Comparison of ENCODE assay signal across 19 cellular contexts in genomic region chr5:168530751-168531150, GRCh38. TPM values are rescaled to one million over a fixed set of nuclear protein-coding genes. Genes with fewer than 3 reads are reported as not detected.
DNase-seq lines count a peak whose midpoint lies in the region; ATAC-seq and TF ChIP-seq lines count a peak whose summit lies in the region.
"Had no signal": no experiment of that assay in that cellular context is flagged by ENCODE, and none has a peak within 500 bp of the region (broad histone marks: within the 10 kb centered on the region; RNA-seq: fewer than 3 reads in every experiment).

No MANE protein-coding gene starts in this region.

- H3K36me3 Mint-ChIP-seq in T-helper 2 cell treated with Interferon-gamma antibody and Interleukin-4, amounts not matched to agents 5 μg/mL and 100 μg/mL, for 36 hours (ENCODE audit: low read depth) = no peaks in the 10 kb centered on the region
- H3K36me3 Mint-ChIP-seq in osteocyte (ENCODE audit: unreplicated experiment) = no peaks in the 10 kb centered on the region

- no peak for TF ChIP-seq POLR2A in GM18505 (IDR thresholded peaks at IDR 0.05; ENCODE audit: borderline replicate concordance, extremely low read depth, insufficient read depth, insufficient read length)

- H3K27me3 Mint-ChIP-seq in T-helper 2 cell treated with Interferon-gamma antibody and Interleukin-4, amounts not matched to agents 5 μg/mL and 100 μg/mL, for 36 hours (ENCODE audit: low read depth) = peaks cover 49% of the 10 kb centered on the region
- no peaks in the 10 kb centered on the region for H3K27me3 Mint-ChIP-seq in osteocyte (ENCODE audit: unreplicated experiment)

- DNase-seq in T-helper 2 cell treated with Interferon-gamma antibody and Interleukin-4, amounts not matched to agents 5 μg/mL and 100 μg/mL, for 36 hours (ENCODE audit: low spot score) = no peak
- DNase-seq in T-helper 2 cell (no peak), fibroblast of mammary gland (ENCODE audit: low read depth) (peak; percentile 22), osteocyte (ENCODE audit: extremely low spot score, unreplicated experiment) (no peak), cerebellum (ENCODE audit: low spot score) (no peak)
- DNase-seq: activated CD4-positive, alpha-beta T cell treated with anti-CD3 and anti-CD28 coated beads for 4 hours; activated CD8-positive, alpha-beta memory T cell treated with anti-CD3 and anti-CD28 coated beads, Interleukin-2, amount 50 U/mL, for 4 hours; caudate nucleus; Kasumi-1; NCI-H146; NCI-H2227 treated with DMSO at 0.1 percent for 48 hours; stimulated activated naive CD8-positive, alpha-beta T cell treated with anti-CD3 and anti-CD28 coated beads, Interleukin-15, Interleukin-2, amounts not matched to agents 100 U/mL and 50 U/mL, for 24 hours; T-helper 9 cell; upper lobe of right lung had no signal

- TF ChIP-seq CTCF in fibroblast of mammary gland (conservative IDR thresholded peaks at IDR 0.05; ENCODE audit: control insufficient read depth, insufficient read depth, low read depth, low read length) (no peak), osteocyte (IDR thresholded peaks at IDR 0.05) (no peak)

- TF ChIP-seq EP300 in Ishikawa (IDR thresholded peaks at IDR 0.05; ENCODE audit: borderline replicate concordance) = no peak

- no peak for ATAC-seq in GM18909 (IDR thresholded peaks at IDR 0.05; ENCODE audit: poor library complexity, unreplicated experiment)
- ATAC-seq in GM18505 (IDR thresholded peaks at IDR 0.05; ENCODE audit: unreplicated experiment) = no peak
- ATAC-seq: Right ventricle myocardium inferior; stimulated activated naive CD8-positive, alpha-beta T cell treated with anti-CD3 and anti-CD28 coated beads, Interleukin-15, Interleukin-2, amounts not matched to agents 100 U/mL and 50 U/mL, for 24 hours; upper lobe of right lung had no signal

- H3K4me3 Mint-ChIP-seq in T-helper 2 cell treated with Interferon-gamma antibody and Interleukin-4, amounts not matched to agents 5 μg/mL and 100 μg/mL, for 36 hours = peak overlapping the region; percentile 48
- H3K4me3 Mint-ChIP-seq in osteocyte (ENCODE audit: unreplicated experiment) = peak overlapping the region; percentile 71

- H3K4me1 Mint-ChIP-seq in T-helper 2 cell treated with Interferon-gamma antibody and Interleukin-4, amounts not matched to agents 5 μg/mL and 100 μg/mL, for 36 hours (ENCODE audit: low read depth) = peaks cover 4% of the 10 kb centered on the region
- peaks cover 15% of the 10 kb centered on the region for H3K4me1 Mint-ChIP-seq in osteocyte (ENCODE audit: unreplicated experiment)

- H3K9me3 Mint-ChIP-seq in T-helper 2 cell treated with Interferon-gamma antibody and Interleukin-4, amounts not matched to agents 5 μg/mL and 100 μg/mL, for 36 hours = no peaks in the 10 kb centered on the region
- no peaks in the 10 kb centered on the region for H3K9me3 Mint-ChIP-seq in osteocyte (ENCODE audit: unreplicated experiment)

- no peak for TF ChIP-seq RAD21 in Ishikawa (IDR thresholded peaks at IDR 0.05; ENCODE audit: low read depth)

- no peak overlapping the region for H3K4me3 ChIP-seq in fibroblast of mammary gland (ENCODE audit: control insufficient read depth, low read depth, low read length)
- H3K4me3 ChIP-seq: prostate gland, upper lobe of right lung had no signal

- H3K27ac Mint-ChIP-seq in T-helper 2 cell treated with Interferon-gamma antibody and Interleukin-4, amounts not matched to agents 5 μg/mL and 100 μg/mL, for 36 hours = no peak overlapping the region
- no peak overlapping the region for H3K27ac Mint-ChIP-seq in osteocyte (ENCODE audit: unreplicated experiment)

TF ChIP-seq in Ishikawa, 13 proteins besides CTCF, POLR2A, EP300 and RAD21:
- TF ChIP-seq TEAD4 (IDR thresholded peaks at IDR 0.05) (no peak), ZBTB7A (IDR thresholded peaks at IDR 0.05; ENCODE audit: low read depth) (no peak), REST (IDR thresholded peaks at IDR 0.05; ENCODE audit: low read depth) (no peak), YY1 (IDR thresholded peaks at IDR 0.05; ENCODE audit: low read depth) (no peak), USF1 (IDR thresholded peaks at IDR 0.05) (peak; percentile 34; the same call in 1 of the 2 replicates), NFIC (IDR thresholded peaks at IDR 0.05) (no peak)

RNA-seq across cellular contexts. Expression of gene FBLL1, which starts 1.6 kb away (rescaled TPM):
- total RNA-seq in osteocyte (3.8 and 4.6 TPM in 2 replicates), cerebellum (20.9 TPM)
- total RNA-seq: Right ventricle myocardium inferior, upper lobe of right lung had no signal

RNA-seq across cellular contexts. Expression of gene RARS1, which starts 44.5 kb away (rescaled TPM):
- total RNA-seq in osteocyte = 82.7 and 87.6 TPM in 2 replicates
- total RNA-seq in cerebellum = 93.4 TPM

RNA-seq across cellular contexts. Expression of gene PANK3, which starts 48.4 kb away (rescaled TPM):
- 70.8 and 73.3 TPM in 2 replicates for total RNA-seq in osteocyte
- total RNA-seq in cerebellum = 162 TPM
